33 cellular contexts compared by ENCODE assay signal in the genomic region with DNA sequence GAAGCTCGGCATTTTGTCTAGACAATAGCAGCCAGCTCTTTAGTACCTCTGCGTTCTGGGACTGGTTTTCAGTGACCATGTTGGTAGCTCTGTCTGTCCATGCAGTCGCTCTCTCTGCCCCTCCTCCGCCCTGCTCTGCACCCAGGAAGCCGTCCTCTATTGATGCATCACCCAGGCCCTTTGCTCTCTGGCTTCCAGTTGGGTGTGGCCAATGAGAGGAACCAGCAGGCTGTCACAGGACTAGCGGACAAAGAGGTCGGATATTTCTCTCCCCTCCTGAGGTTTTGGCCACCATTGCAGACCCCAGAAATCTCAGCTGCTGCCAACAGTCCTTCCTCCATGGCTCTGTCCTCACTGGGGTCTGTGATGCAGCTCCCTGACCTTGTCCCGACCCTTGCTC.
"Had no signal": no experiment of that assay in that cellular context is flagged by ENCODE, and none has a peak within 500 bp of the region (broad histone marks: within the 10 kb centered on the region; RNA-seq: fewer than 3 reads in every experiment).

No MANE protein-coding gene starts in this region.

- DNase-seq: activated B cell treated with CpG ODN at 0.5 μM for 24 hours; activated CD4-positive, alpha-beta memory T cell treated with anti-CD3 and anti-CD28 coated beads for 36 hours; activated CD4-positive, alpha-beta T cell treated with anti-CD3 and anti-CD28 coated beads for 4 hours; activated CD4-positive, alpha-beta T cell treated with anti-CD3 and anti-CD28 coated beads, Interleukin-2, amount 10 ng/mL, durations not matched to agents 24 days and 14 days; activated CD4-positive, alpha-beta T cell treated with anti-CD3 and anti-CD28 coated beads, Interleukin-2, amount 50 U/mL, for 1 hour; activated CD4-positive, alpha-beta T cell treated with anti-CD3 and anti-CD28 coated beads, Interleukin-2, amount 50 U/mL, for 4 hours; activated CD4-positive, CD25-positive, alpha-beta regulatory T cell treated with anti-CD3 and anti-CD28 coated beads, Interleukin-2, amount 50 U/mL, for 72 hours; activated CD8-positive, alpha-beta memory T cell treated with anti-CD3 and anti-CD28 coated beads, Interleukin-2, amount 50 U/mL, for 4 hours; activated CD8-positive, alpha-beta T cell treated with anti-CD3 and anti-CD28 coated beads for 36 hours; activated effector memory CD4-positive, alpha-beta T cell treated with anti-CD3 and anti-CD28 coated beads, Interleukin-2, amount 50 U/mL, for 16 hours; activated gamma-delta T cell treated with Interleukin-2 at 50 U/mL for 16 hours; activated naive CD4-positive, alpha-beta T cell; activated naive CD4-positive, alpha-beta T cell treated with anti-CD3 and anti-CD28 coated beads for 36 hours; activated naive CD4-positive, alpha-beta T cell treated with anti-CD3 and anti-CD28 coated beads, Interleukin-2, amount 50 U/mL, for 16 hours; activated naive CD8-positive, alpha-beta T cell treated with anti-CD3 and anti-CD28 coated beads for 36 hours; activated T-cell treated with anti-CD3 and anti-CD28 coated beads for 4 hours; activated T-cell treated with anti-CD3 and anti-CD28 coated beads, Interleukin-2, amount 50 U/mL, for 1 hour; activated T-cell treated with anti-CD3 and anti-CD28 coated beads, Interleukin-2, amount 50 U/mL, for 4 hours; activated T-cell treated with anti-CD3 and anti-CD28 coated beads, Interleukin-2, amount 50 U/mL, for 72 hours; adrenal gland; amniotic stem cell; aorta; body of pancreas; brain microvascular endothelial cell; central memory CD4-positive, alpha-beta T cell; T-helper 1 cell; T-helper 2 cell; T-helper 9 cell had no signal

- H3K4me1 Mint-ChIP-seq: activated B cell treated with CpG ODN at 0.5 μM for 24 hours; activated CD4-positive, alpha-beta T cell treated with anti-CD3 and anti-CD28 coated beads, Interleukin-2, amount 10 ng/mL, durations not matched to agents 24 days and 14 days; activated naive CD8-positive, alpha-beta T cell treated with anti-CD3 and anti-CD28 coated beads for 36 hours; activated T-helper 17 cell treated with anti-CD3 and anti-CD28 coated beads, Interleukin-2, amount 50 U/mL, for 72 hours had no signal

- H3K9me3 Mint-ChIP-seq: activated naive CD8-positive, alpha-beta T cell treated with anti-CD3 and anti-CD28 coated beads for 36 hours had no signal

- H3K27me3 Mint-ChIP-seq: activated B cell treated with CpG ODN at 0.5 μM for 24 hours; activated CD4-positive, alpha-beta memory T cell treated with anti-CD3 and anti-CD28 coated beads for 36 hours; activated CD4-positive, alpha-beta T cell treated with anti-CD3 and anti-CD28 coated beads, Interleukin-2, amount 10 ng/mL, durations not matched to agents 24 days and 14 days; activated CD8-positive, alpha-beta T cell treated with anti-CD3 and anti-CD28 coated beads for 36 hours; activated naive CD8-positive, alpha-beta T cell treated with anti-CD3 and anti-CD28 coated beads for 36 hours; activated T-helper 17 cell treated with anti-CD3 and anti-CD28 coated beads, Interleukin-2, amount 50 U/mL, for 72 hours had no signal

- H3K4me3 Mint-ChIP-seq: activated B cell treated with CpG ODN at 0.5 μM for 24 hours; activated CD4-positive, alpha-beta memory T cell treated with anti-CD3 and anti-CD28 coated beads for 36 hours; activated CD4-positive, alpha-beta T cell treated with anti-CD3 and anti-CD28 coated beads, Interleukin-2, amount 10 ng/mL, durations not matched to agents 24 days and 14 days; activated CD8-positive, alpha-beta T cell treated with anti-CD3 and anti-CD28 coated beads for 36 hours; activated naive CD4-positive, alpha-beta T cell treated with anti-CD3 and anti-CD28 coated beads for 36 hours; activated naive CD8-positive, alpha-beta T cell treated with anti-CD3 and anti-CD28 coated beads for 36 hours; activated T-cell treated with anti-CD3 and anti-CD28 coated beads, Interleukin-2, amount 50 U/mL, for 4 hours; activated T-cell treated with anti-CD3 and anti-CD28 coated beads, Interleukin-2, amount 50 U/mL, for 72 hours; activated T-helper 1 cell treated with anti-CD3 and anti-CD28 coated beads, Interleukin-12 subunit alpha, Interleukin-12 subunit beta, Interleukin-2, Interleukin-4 antibody, amounts not matched to agents 30 ng/mL and 10 ng/mL and 1 ng/mL, durations not matched to agents 14 hours and 24 hours and 36 hours; activated T-helper 17 cell treated with anti-CD3 and anti-CD28 coated beads, Interleukin-2, amount 50 U/mL, for 72 hours; T-helper 1 cell treated with Interleukin-12 subunit alpha and Interleukin-12 subunit beta and Interleukin-4 antibody, amounts not matched to agents 30 μg/mL and 1 μg/mL, for 36 hours; T-helper 2 cell treated with Interferon-gamma antibody and Interleukin-4, amounts not matched to agents 5 μg/mL and 100 μg/mL, for 36 hours had no signal

- H3K36me3 Mint-ChIP-seq: activated CD4-positive, alpha-beta memory T cell treated with anti-CD3 and anti-CD28 coated beads for 36 hours; activated naive CD8-positive, alpha-beta T cell treated with anti-CD3 and anti-CD28 coated beads for 36 hours had no signal

- H3K27ac Mint-ChIP-seq: activated B cell treated with CpG ODN at 0.5 μM for 24 hours; activated CD4-positive, alpha-beta memory T cell treated with anti-CD3 and anti-CD28 coated beads for 36 hours; activated CD4-positive, alpha-beta T cell treated with anti-CD3 and anti-CD28 coated beads, Interleukin-2, amount 10 ng/mL, durations not matched to agents 24 days and 14 days; activated CD8-positive, alpha-beta T cell treated with anti-CD3 and anti-CD28 coated beads for 36 hours; activated naive CD4-positive, alpha-beta T cell treated with anti-CD3 and anti-CD28 coated beads for 36 hours; activated naive CD4-positive, alpha-beta T cell treated with anti-CD3 and anti-CD28 coated beads, Interleukin-2, amount 50 U/mL, for 72 hours; activated naive CD8-positive, alpha-beta T cell treated with anti-CD3 and anti-CD28 coated beads for 36 hours; activated T-cell treated with anti-CD3 and anti-CD28 coated beads, Interleukin-2, amount 50 U/mL, for 72 hours; activated T-helper 1 cell treated with anti-CD3 and anti-CD28 coated beads, Interleukin-12 subunit alpha, Interleukin-12 subunit beta, Interleukin-2, Interleukin-4 antibody, amounts not matched to agents 30 ng/mL and 10 ng/mL and 1 ng/mL, durations not matched to agents 14 hours and 24 hours and 36 hours; activated T-helper 17 cell treated with anti-CD3 and anti-CD28 coated beads, Interleukin-2, amount 50 U/mL, for 72 hours; T-helper 1 cell treated with Interleukin-12 subunit alpha and Interleukin-12 subunit beta and Interleukin-4 antibody, amounts not matched to agents 30 μg/mL and 1 μg/mL, for 36 hours; T-helper 2 cell treated with Interferon-gamma antibody and Interleukin-4, amounts not matched to agents 5 μg/mL and 100 μg/mL, for 36 hours had no signal
